ENCODE assay signal across 9 cellular contexts in the genomic region with DNA sequence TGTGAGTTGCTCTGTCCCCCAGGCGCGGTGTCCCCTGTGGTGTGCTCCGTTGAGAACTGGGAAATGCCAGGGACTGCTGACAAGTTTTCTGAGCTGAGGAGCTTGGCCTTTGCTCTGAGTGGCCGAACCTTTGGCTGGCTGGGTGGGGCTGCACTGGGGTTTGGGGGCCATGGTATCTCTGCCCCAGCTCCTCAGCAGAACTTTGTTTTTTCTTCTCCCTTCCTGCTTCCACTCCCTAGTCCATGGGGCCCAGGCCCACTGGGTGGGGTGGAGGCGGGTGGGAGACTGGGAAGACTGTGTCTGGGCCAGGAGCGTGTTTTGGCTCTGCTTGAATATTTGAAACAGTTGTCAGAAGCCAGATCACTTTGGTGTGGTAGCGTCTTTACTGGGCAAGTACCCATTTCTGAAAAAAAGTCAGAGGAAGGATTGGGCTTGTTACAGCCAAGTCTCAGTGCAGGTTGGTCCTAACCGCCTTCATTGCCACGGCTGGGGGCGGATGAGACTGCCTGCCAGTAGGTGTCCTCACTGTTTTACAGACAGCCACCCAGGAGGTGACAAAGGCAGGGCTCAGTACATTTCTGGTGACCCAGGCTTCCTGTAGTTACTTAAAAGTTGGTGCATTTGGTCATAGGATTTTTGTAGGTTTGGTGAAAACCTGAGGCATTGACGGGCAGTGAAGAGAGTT.
A peak's percentile ranks its signal among the peaks of the same experiment; 100 is the strongest.
DNase-seq lines count a peak whose midpoint lies in the region; ATAC-seq and TF ChIP-seq lines count a peak whose summit lies in the region.
"Had no signal": no experiment of that assay in that cellular context is flagged by ENCODE, and none has a peak within 500 bp of the region (broad histone marks: within the 10 kb centered on the region; RNA-seq: fewer than 3 reads in every experiment).

No MANE protein-coding gene starts in this region.

- H3K27ac ChIP-seq in angular gyrus (ENCODE audit: low read depth, low read length) (peak overlapping the region; percentile 58), hepatocyte (peak overlapping the region; percentile 90), gastrocnemius medialis (peak overlapping the region; percentile 91 to 98 (median 94))
- H3K27ac ChIP-seq: neutrophil had no signal

- H3K27me3 Mint-ChIP-seq in activated naive CD4-positive, alpha-beta T cell treated with anti-CD3 and anti-CD28 coated beads for 36 hours (ENCODE audit: low read depth) = no peaks in the 10 kb centered on the region

- no peak overlapping the region for H3K4me3 ChIP-seq in NB4 (ENCODE audit: low read depth, low read length)
- no peak overlapping the region for H3K4me3 ChIP-seq in hepatocyte
- H3K4me3 ChIP-seq in gastrocnemius medialis = peak overlapping the region; percentile 54 to 61 (median 56)

- peaks cover 30% of the 10 kb centered on the region for H4K20me1 ChIP-seq in hepatocyte (ENCODE audit: insufficient read depth, poor library complexity, severe bottlenecking)

- H3K4me1 ChIP-seq in hepatocyte (ENCODE audit: insufficient read depth) = peaks cover 35% of the 10 kb centered on the region
- H3K4me1 ChIP-seq in gastrocnemius medialis = peaks cover 81 to 84% of the 10 kb centered on the region in 2 donors

- in situ Hi-C loops in gastrocnemius medialis (cut with MboI; ENCODE audit: low sequenced_read_pairs in 4 of 4) = no loop called here

- TF ChIP-seq POLR2A in NB4 (IDR thresholded peaks at IDR 0.05; ENCODE audit: extremely low read depth, insufficient read length) = no peak
- TF ChIP-seq POLR2A in gastrocnemius medialis (IDR thresholded peaks at IDR 0.05) = no peak

- H3K27me3 ChIP-seq in hepatocyte = no peaks in the 10 kb centered on the region
- H3K27me3 ChIP-seq in gastrocnemius medialis = no peaks in the 10 kb centered on the region

- intact Hi-C loops in activated naive CD4-positive, alpha-beta T cell treated with anti-CD3 and anti-CD28 coated beads for 36 hours (cut with micrococcal nuclease) = loop anchor here (1.0 kb wide), 1 partner anchor 248 kb away; no protein-coding TSS in a partner anchor
- intact Hi-C loops in gastrocnemius medialis (cut with DNase I; ENCODE audit: low total_unique reads) = loop anchor here (1.0 to 10.0 kb wide), 5 partner anchors 57 to 521 kb away; partner anchors contain the start of genes MRRF and RBM18

- H3K9me2 ChIP-seq in hepatocyte (replicated peaks; ENCODE audit: insufficient read depth) = no peaks in the 10 kb centered on the region

- H3K79me2 ChIP-seq in hepatocyte = peaks cover 88% of the 10 kb centered on the region

- ATAC-seq in gastrocnemius medialis (peak; percentile 64 to 65), GM19455 (IDR thresholded peaks at IDR 0.05; ENCODE audit: unreplicated experiment) (no peak)

- TF ChIP-seq CTCF in NB4 (IDR thresholded peaks at IDR 0.05; ENCODE audit: low read depth, low read length) (peak; percentile 65), hepatocyte (IDR thresholded peaks at IDR 0.05; ENCODE audit: poor library complexity) (peak; percentile 49), gastrocnemius medialis (IDR thresholded peaks at IDR 0.05 in 4 of 5, conservative IDR thresholded peaks at IDR 0.05 in 1 of 5) (peak; percentile 34 to 73 (median 58))

- DNase-seq in activated naive CD4-positive, alpha-beta T cell treated with anti-CD3 and anti-CD28 coated beads for 36 hours = peak; percentile 67
- no peak for DNase-seq in activated naive CD4-positive, alpha-beta T cell (lab: John Stamatoyannopoulos, UW)
- DNase-seq in NB4 (ENCODE audit: low read depth) = peak; percentile 59
- peak; percentile 73 for DNase-seq in hepatocyte (ENCODE audit: low spot score)
- DNase-seq in gastrocnemius medialis = peak; percentile 70 to 79
- DNase-seq in NCI-H187 treated with DMSO at 0.1 percent for 48 hours (lab: John Stamatoyannopoulos, UW) = no peak

- WGBS in hepatocyte (ENCODE audit: low lambda C conversion rate, missing lambda C conversion rate) = 37% methylated on average over 11 of the region's 11 CpGs

- no peak overlapping the region for H2AFZ ChIP-seq in hepatocyte

- H3K27ac Mint-ChIP-seq in activated naive CD4-positive, alpha-beta T cell treated with anti-CD3 and anti-CD28 coated beads for 36 hours = no peak overlapping the region

- CTCF ChIA-PET in activated naive CD4-positive, alpha-beta T cell treated with anti-CD3 and anti-CD28 coated beads for 36 hours (lab: Charles Lee) = no interaction called here

- no peaks in the 10 kb centered on the region for H3K9me3 Mint-ChIP-seq in activated naive CD4-positive, alpha-beta T cell treated with anti-CD3 and anti-CD28 coated beads for 36 hours

- H3K4me1 Mint-ChIP-seq in activated naive CD4-positive, alpha-beta T cell treated with anti-CD3 and anti-CD28 coated beads for 36 hours (ENCODE audit: low read depth) = peaks cover 12% of the 10 kb centered on the region

- H3K36me3 Mint-ChIP-seq in activated naive CD4-positive, alpha-beta T cell treated with anti-CD3 and anti-CD28 coated beads for 36 hours (ENCODE audit: low read depth) = no peaks in the 10 kb centered on the region

- H3K4me2 ChIP-seq in hepatocyte = peak overlapping the region; percentile 74

- no peaks in the 10 kb centered on the region for H3K36me3 ChIP-seq in hepatocyte (replicated peaks; ENCODE audit: insufficient read depth, low read depth)
- no peaks in the 10 kb centered on the region for H3K36me3 ChIP-seq in gastrocnemius medialis
- H3K36me3 ChIP-seq: neutrophil had no signal

- H3K9me3 ChIP-seq in hepatocyte (ENCODE audit: low read depth) = no peaks in the 10 kb centered on the region
- no peaks in the 10 kb centered on the region for H3K9me3 ChIP-seq in gastrocnemius medialis
- H3K9me3 ChIP-seq: neutrophil had no signal

- no peak overlapping the region for H3K4me3 Mint-ChIP-seq in activated naive CD4-positive, alpha-beta T cell treated with anti-CD3 and anti-CD28 coated beads for 36 hours

Comparison
In these comparisons a context has a peak if more than half of its experiments do, and no peak if none do; other contexts are left out.
1. DNase-seq: peak in activated naive CD4-positive, alpha-beta T cell treated with anti-CD3 and anti-CD28 coated beads for 36 hours (single experiment), NB4 (single experiment), hepatocyte (single experiment) and gastrocnemius medialis (2 of 2); none in activated naive CD4-positive, alpha-beta T cell (0 of 4) and NCI-H187 treated with DMSO at 0.1 percent for 48 hours (single experiment).
2. H3K4me3 ChIP-seq: peak in gastrocnemius medialis (4 of 4); none in NB4 (single experiment) and hepatocyte (single experiment).
3. Peak in every context shown above with its lines, with median percentiles within 50 percentile points of each other: CTCF ChIP-seq and H3K27ac ChIP-seq.